In genomic region chr11:73507086-73507485, GRCh38 we compare ENCODE assay signal across 24 cellular contexts.
"Had no signal": no experiment of that assay in that cellular context is flagged by ENCODE, and none has a peak within 500 bp of the region (broad histone marks: within the 10 kb centered on the region; RNA-seq: fewer than 3 reads in every experiment).

No MANE protein-coding gene starts in this region.

- H3K4me1 Mint-ChIP-seq: mesothelial cell of epicardium had no signal

- H3K36me3 Mint-ChIP-seq: natural killer cell treated with Interleukin-12 subunit alpha and Interleukin-12 subunit beta and Interleukin-15 and Interleukin-18, amount 100 ng/mL, for 72 hours; stimulated activated effector memory CD8-positive, alpha-beta T cell treated with anti-CD3 and anti-CD28 coated beads, Interleukin-12 subunit alpha, Interleukin-12 subunit beta, amount 100 ng/mL, for 72 hours had no signal

- H3K27ac ChIP-seq: brain microvascular endothelial cell, esophagus squamous epithelium, left lung, parathyroid adenoma, right lobe of liver, thoracic aorta, upper lobe of left lung had no signal

- FAIRE-seq: frontal cortex, kidney had no signal

- H3K9me3 Mint-ChIP-seq: dendritic cell treated with granulocyte-macrophage colony-stimulating factor and Interleukin-4, amounts not matched to agents 40 ng/mL and 50 ng/mL, for 4 days; natural killer cell treated with Interleukin-12 subunit alpha and Interleukin-12 subunit beta and Interleukin-15 and Interleukin-18, amount 100 ng/mL, for 72 hours; stimulated activated effector memory CD8-positive, alpha-beta T cell treated with anti-CD3 and anti-CD28 coated beads, Interleukin-12 subunit alpha, Interleukin-12 subunit beta, amount 100 ng/mL, for 72 hours had no signal

- H3K4me2 ChIP-seq: smooth muscle cell had no signal

- H3K9me3 ChIP-seq: esophagus squamous epithelium, right lobe of liver, upper lobe of left lung had no signal

- H3K4me1 ChIP-seq: esophagus squamous epithelium, left lung, parathyroid adenoma, right lobe of liver, upper lobe of left lung had no signal

- DNase-seq: activated CD4-positive, alpha-beta T cell treated with anti-CD3 and anti-CD28 coated beads, Interleukin-2, amount 50 U/mL, for 1 hour; activated CD8-positive, alpha-beta memory T cell treated with anti-CD3 and anti-CD28 coated beads, Interleukin-2, amount 50 U/mL, for 4 hours; activated naive CD4-positive, alpha-beta T cell treated with anti-CD3 and anti-CD28 coated beads for 36 hours; activated T-cell treated with anti-CD3 and anti-CD28 coated beads, Interleukin-2, amount 50 U/mL, for 4 hours; brain microvascular endothelial cell; central memory CD4-positive, alpha-beta T cell; effector memory CD4-positive, alpha-beta T cell; esophagus squamous epithelium; kidney; left lung; right lobe of liver; stimulated activated CD4-positive, alpha-beta T cell treated with anti-CD3 and anti-CD28 coated beads, Interleukin-4, amount 100 ng/mL, for 24 hours; T-helper 1 cell; T1000; upper lobe of left lung had no signal

- H3K27ac Mint-ChIP-seq: activated naive CD4-positive, alpha-beta T cell treated with anti-CD3 and anti-CD28 coated beads for 36 hours; dendritic cell treated with granulocyte-macrophage colony-stimulating factor and Interleukin-4, amounts not matched to agents 40 ng/mL and 50 ng/mL, for 4 days; mesothelial cell of epicardium; natural killer cell treated with Interleukin-12 subunit alpha and Interleukin-12 subunit beta and Interleukin-15 and Interleukin-18, amount 100 ng/mL, for 72 hours; stimulated activated effector memory CD8-positive, alpha-beta T cell treated with anti-CD3 and anti-CD28 coated beads, Interleukin-12 subunit alpha, Interleukin-12 subunit beta, amount 100 ng/mL, for 72 hours had no signal

- ATAC-seq: activated CD4-positive, CD25-positive, alpha-beta regulatory T cell treated with anti-CD3 and anti-CD28 coated beads, Interleukin-2, amount 50 U/mL, for 24 hours; activated T-cell treated with anti-CD3 and anti-CD28 coated beads, Interleukin-2, amount 50 U/mL, for 4 hours; left lung; natural killer cell treated with Interleukin-12 subunit alpha and Interleukin-12 subunit beta and Interleukin-15 and Interleukin-18, amount 100 ng/mL, for 72 hours; right lobe of liver; stimulated activated effector memory CD8-positive, alpha-beta T cell treated with anti-CD3 and anti-CD28 coated beads, Interleukin-12 subunit alpha, Interleukin-12 subunit beta, amount 100 ng/mL, for 72 hours had no signal

- H3K27me3 Mint-ChIP-seq: dendritic cell treated with granulocyte-macrophage colony-stimulating factor and Interleukin-4, amounts not matched to agents 40 ng/mL and 50 ng/mL, for 4 days; natural killer cell treated with Interleukin-12 subunit alpha and Interleukin-12 subunit beta and Interleukin-15 and Interleukin-18, amount 100 ng/mL, for 72 hours had no signal

- H3K4me3 Mint-ChIP-seq: activated naive CD4-positive, alpha-beta T cell treated with anti-CD3 and anti-CD28 coated beads for 36 hours; activated T-cell treated with anti-CD3 and anti-CD28 coated beads, Interleukin-2, amount 50 U/mL, for 4 hours; dendritic cell treated with granulocyte-macrophage colony-stimulating factor and Interleukin-4, amounts not matched to agents 40 ng/mL and 50 ng/mL, for 4 days; mesothelial cell of epicardium; natural killer cell treated with Interleukin-12 subunit alpha and Interleukin-12 subunit beta and Interleukin-15 and Interleukin-18, amount 100 ng/mL, for 72 hours; stimulated activated effector memory CD8-positive, alpha-beta T cell treated with anti-CD3 and anti-CD28 coated beads, Interleukin-12 subunit alpha, Interleukin-12 subunit beta, amount 100 ng/mL, for 72 hours had no signal

- H3K4me3 ChIP-seq: esophagus squamous epithelium, left lung, right lobe of liver, smooth muscle cell, thoracic aorta, upper lobe of left lung had no signal
